ENCODE assay signal across 37 cellular contexts in the genomic region with DNA sequence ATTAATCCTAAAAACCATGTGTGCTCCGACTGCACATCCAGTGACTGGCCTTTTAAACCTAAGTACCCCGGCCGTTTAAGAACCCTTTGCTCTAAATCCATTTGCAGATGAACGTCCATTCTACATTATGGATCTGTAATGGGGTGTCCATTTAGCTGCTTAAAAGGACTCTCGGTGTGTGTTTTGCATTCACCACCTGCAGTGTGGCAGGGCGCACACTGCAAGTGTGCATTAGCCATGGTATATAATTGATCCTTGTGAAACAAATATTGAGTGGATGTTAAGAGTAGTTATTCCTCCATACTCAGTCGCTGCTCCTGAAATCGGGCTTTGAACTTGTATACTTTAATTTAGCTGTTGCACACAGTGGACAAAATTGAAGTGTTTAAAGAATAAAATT.
DNase-seq lines count a peak whose midpoint lies in the region; ATAC-seq, FAIRE-seq and TF ChIP-seq lines count a peak whose summit lies in the region.
"Had no signal": no experiment of that assay in that cellular context is flagged by ENCODE, and none has a peak within 500 bp of the region (broad histone marks: within the 10 kb centered on the region; RNA-seq: fewer than 3 reads in every experiment).

No MANE protein-coding gene starts in this region.

- no peaks in the 10 kb centered on the region for H4K20me1 ChIP-seq in neural cell (ENCODE audit: insufficient read depth)
- H4K20me1 ChIP-seq: BLaER1; BLaER1 treated with 17β-estradiol and CSF1 and Interleukin-3, amounts not matched to agents 10 nM and 100 nM had no signal

- H3K9me3 ChIP-seq in neural cell (ENCODE audit: low read length): no peaks in the 10 kb centered on the region
- H3K9me3 ChIP-seq: A549; BE2C; BLaER1; BLaER1 treated with 17β-estradiol and CSF1 and Interleukin-3, amounts not matched to agents 10 nM and 100 nM; Caco-2 had no signal

- H3K27ac ChIP-seq in neural cell (ENCODE audit: low read length): no peak overlapping the region
- H3K27ac ChIP-seq: 22Rv1; A549; BLaER1; BLaER1 treated with 17β-estradiol and CSF1 and Interleukin-3, amounts not matched to agents 10 nM and 100 nM; C4-2B had no signal

- ATAC-seq in GM19452 (IDR thresholded peaks at IDR 0.05; ENCODE audit: unreplicated experiment): no peak
- ATAC-seq: CD8-positive, alpha-beta T cell had no signal

- H3K9ac ChIP-seq in neural cell (ENCODE audit: low read length): no peak overlapping the region
- H3K9ac ChIP-seq: BLaER1; BLaER1 treated with 17β-estradiol and CSF1 and Interleukin-3, amounts not matched to agents 10 nM and 100 nM had no signal

- peaks cover 2% of the 10 kb centered on the region for H3K27me3 Mint-ChIP-seq in glutamatergic neuron (ENCODE audit: unreplicated experiment)
- H3K27me3 Mint-ChIP-seq: CD4-positive, CD25-positive, alpha-beta regulatory T cell had no signal

- no peaks in the 10 kb centered on the region for H3F3A ChIP-seq in neural cell (ENCODE audit: insufficient read depth, low read length, poor library complexity, severe bottlenecking)

- H3K4me3 ChIP-seq in bronchial epithelial cell (ENCODE audit: low read depth, low read length) (no peak overlapping the region), neural cell (ENCODE audit: low read length) (no peak overlapping the region)
- H3K4me3 ChIP-seq: A549; BLaER1; BLaER1 treated with 17β-estradiol and CSF1 and Interleukin-3, amounts not matched to agents 10 nM and 100 nM had no signal

- H3K36me3 ChIP-seq in bronchial epithelial cell (ENCODE audit: control insufficient read depth, insufficient read depth, low read length): peaks cover 9% of the 10 kb centered on the region
- no peaks in the 10 kb centered on the region for H3K36me3 ChIP-seq in neural cell (ENCODE audit: insufficient read depth, low read length)
- H3K36me3 ChIP-seq: BE2C had no signal

- no peak overlapping the region for H3K4me2 ChIP-seq in neural cell (ENCODE audit: low read length)
- H3K4me2 ChIP-seq: A549; BLaER1; BLaER1 treated with 17β-estradiol and CSF1 and Interleukin-3, amounts not matched to agents 10 nM and 100 nM had no signal

- no peak for TF ChIP-seq RAD21 in neural cell (conservative IDR thresholded peaks at IDR 0.05)

- no peak for TF ChIP-seq CTCF in bronchial epithelial cell (IDR thresholded peaks at IDR 0.05; ENCODE audit: insufficient read depth, low read length, severe bottlenecking)
- no peak for TF ChIP-seq CTCF in glutamatergic neuron (IDR thresholded peaks at IDR 0.05; ENCODE audit: partially characterized antibody, unreplicated experiment)
- no peak for TF ChIP-seq CTCF in neural cell (IDR thresholded peaks at IDR 0.05; ENCODE audit: poor library complexity, severe bottlenecking)

- H3K27me3 ChIP-seq in bronchial epithelial cell (ENCODE audit: control insufficient read depth, insufficient read depth, low read length) (no peaks in the 10 kb centered on the region), neural cell (ENCODE audit: insufficient read depth, low read depth, low read length) (no peaks in the 10 kb centered on the region)
- H3K27me3 ChIP-seq: BLaER1; BLaER1 treated with 17β-estradiol and CSF1 and Interleukin-3, amounts not matched to agents 10 nM and 100 nM had no signal

- H3K9me3 Mint-ChIP-seq in glutamatergic neuron (ENCODE audit: unreplicated experiment): peaks cover 5% of the 10 kb centered on the region
- H3K9me3 Mint-ChIP-seq: CD4-positive, alpha-beta T cell; CD4-positive, CD25-positive, alpha-beta regulatory T cell; CD8-positive, alpha-beta T cell had no signal

- peak; percentile 55 for FAIRE-seq in bronchial epithelial cell (lab: Jason Lieb, UNC)
- FAIRE-seq: A204.1, A549, D721Med had no signal

- no peaks in the 10 kb centered on the region for H3K9me2 ChIP-seq in neural cell (ENCODE audit: insufficient read depth, low read length)

- TF ChIP-seq EP300 in neural cell (conservative IDR thresholded peaks at IDR 0.05; ENCODE audit: poor library complexity, severe bottlenecking): peak; percentile 53

- H3K79me2 ChIP-seq in neural cell (replicated peaks; ENCODE audit: insufficient read depth, low read length): no peaks in the 10 kb centered on the region

- DNase-seq in NCI-H748 (lab: John Stamatoyannopoulos, UW; ENCODE audit: unreplicated experiment) (peak; percentile 25), NCI-H748 treated with DMSO at 0.1 percent for 48 hours (lab: John Stamatoyannopoulos, UW) (no peak), bronchial epithelial cell (ENCODE audit: low read depth) (no peak), glutamatergic neuron (no peak), iPS-NIHi7 (ENCODE audit: extremely low spot score) (no peak)
- DNase-seq in effector CD8-positive, alpha-beta T cell (lab: John Stamatoyannopoulos, UW): no peak
- DNase-seq: 8988T; ACHN; AML-193; BE2C; C1 segment of cervical spinal cord; Caco-2; Calu3; CD4-positive, alpha-beta memory T cell; CD4-positive, alpha-beta T cell; CD4-positive, CD25-positive, alpha-beta regulatory T cell; CD8-positive, alpha-beta memory T cell; CD8-positive, alpha-beta T cell; COR-L47; DMS 273 treated with DMSO at 0.1 percent for 48 hours; DMS153; DMS53; DMS79; DMS79 treated with DMSO at 0.1 percent for 48 hours; DND-41; EL had no signal

- no peak overlapping the region for H3K4me3 Mint-ChIP-seq in glutamatergic neuron (ENCODE audit: unreplicated experiment)
- H3K4me3 Mint-ChIP-seq: B cell; CD14-positive monocyte; CD4-positive, alpha-beta memory T cell; CD4-positive, alpha-beta T cell; CD4-positive, CD25-positive, alpha-beta regulatory T cell; CD8-positive, alpha-beta memory T cell; CD8-positive, alpha-beta T cell had no signal

- H3K36me3 Mint-ChIP-seq in glutamatergic neuron (ENCODE audit: unreplicated experiment): peaks cover 5% of the 10 kb centered on the region
- H3K36me3 Mint-ChIP-seq: CD14-positive monocyte; CD4-positive, alpha-beta memory T cell; CD4-positive, CD25-positive, alpha-beta regulatory T cell; CD8-positive, alpha-beta memory T cell; CD8-positive, alpha-beta T cell had no signal

- H3K4me1 Mint-ChIP-seq in glutamatergic neuron (ENCODE audit: low read depth, unreplicated experiment): peaks cover 36% of the 10 kb centered on the region
- H3K4me1 Mint-ChIP-seq: B cell; CD14-positive monocyte; CD4-positive, alpha-beta memory T cell; CD4-positive, CD25-positive, alpha-beta regulatory T cell; CD8-positive, alpha-beta memory T cell had no signal

- H3K27ac Mint-ChIP-seq in glutamatergic neuron (ENCODE audit: unreplicated experiment): peak overlapping the region; percentile 59
- H3K27ac Mint-ChIP-seq: B cell; CD14-positive monocyte; CD4-positive, alpha-beta memory T cell; CD4-positive, alpha-beta T cell; CD4-positive, CD25-positive, alpha-beta regulatory T cell; CD8-positive, alpha-beta memory T cell; CD8-positive, alpha-beta T cell had no signal

- no peak overlapping the region for H2AFZ ChIP-seq in neural cell (ENCODE audit: low read depth, low read length)

TF ChIP-seq in neural cell, 6 proteins besides CTCF, POLR2A, EP300 and RAD21:
- TF ChIP-seq, protein P1, sequence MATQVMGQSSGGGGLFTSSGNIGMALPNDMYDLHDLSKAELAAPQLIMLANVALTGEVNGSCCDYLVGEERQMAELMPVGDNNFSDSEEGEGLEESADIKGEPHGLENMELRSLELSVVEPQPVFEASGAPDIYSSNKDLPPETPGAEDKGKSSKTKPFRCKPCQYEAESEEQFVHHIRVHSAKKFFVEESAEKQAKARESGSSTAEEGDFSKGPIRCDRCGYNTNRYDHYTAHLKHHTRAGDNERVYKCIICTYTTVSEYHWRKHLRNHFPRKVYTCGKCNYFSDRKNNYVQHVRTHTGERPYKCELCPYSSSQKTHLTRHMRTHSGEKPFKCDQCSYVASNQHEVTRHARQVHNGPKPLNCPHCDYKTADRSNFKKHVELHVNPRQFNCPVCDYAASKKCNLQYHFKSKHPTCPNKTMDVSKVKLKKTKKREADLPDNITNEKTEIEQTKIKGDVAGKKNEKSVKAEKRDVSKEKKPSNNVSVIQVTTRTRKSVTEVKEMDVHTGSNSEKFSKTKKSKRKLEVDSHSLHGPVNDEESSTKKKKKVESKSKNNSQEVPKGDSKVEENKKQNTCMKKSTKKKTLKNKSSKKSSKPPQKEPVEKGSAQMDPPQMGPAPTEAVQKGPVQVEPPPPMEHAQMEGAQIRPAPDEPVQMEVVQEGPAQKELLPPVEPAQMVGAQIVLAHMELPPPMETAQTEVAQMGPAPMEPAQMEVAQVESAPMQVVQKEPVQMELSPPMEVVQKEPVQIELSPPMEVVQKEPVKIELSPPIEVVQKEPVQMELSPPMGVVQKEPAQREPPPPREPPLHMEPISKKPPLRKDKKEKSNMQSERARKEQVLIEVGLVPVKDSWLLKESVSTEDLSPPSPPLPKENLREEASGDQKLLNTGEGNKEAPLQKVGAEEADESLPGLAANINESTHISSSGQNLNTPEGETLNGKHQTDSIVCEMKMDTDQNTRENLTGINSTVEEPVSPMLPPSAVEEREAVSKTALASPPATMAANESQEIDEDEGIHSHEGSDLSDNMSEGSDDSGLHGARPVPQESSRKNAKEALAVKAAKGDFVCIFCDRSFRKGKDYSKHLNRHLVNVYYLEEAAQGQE (IDR thresholded peaks at IDR 0.05; ENCODE audit: borderline replicate concordance): peak; percentile 77
- TF ChIP-seq MXI1 (conservative IDR thresholded peaks at IDR 0.05; ENCODE audit: poor library complexity, severe bottlenecking): no peak
- peak; percentile 81 for TF ChIP-seq POLR2AphosphoS5 (IDR thresholded peaks at IDR 0.05)
- no peak for TF ChIP-seq EZH2 (IDR thresholded peaks at IDR 0.05; ENCODE audit: borderline replicate concordance, insufficient read depth, low read length, poor library complexity, severe bottlenecking)
